8 cellular contexts compared by ENCODE assay signal in genomic region chr2:127701193-127701650, GRCh38. TPM values are rescaled to one million over a fixed set of nuclear protein-coding genes. Genes with fewer than 3 reads are reported as not detected.
DNase-seq lines count a peak whose midpoint lies in the region; ATAC-seq, FAIRE-seq and TF ChIP-seq lines count a peak whose summit lies in the region.

Gene SFT2D3 (plus strand): TSS chr2:127701497. CDS start chr2:127701529, 32 bp downstream.

- POLR2A ChIA-PET in activated naive CD8-positive, alpha-beta T cell treated with anti-CD3 and anti-CD28 coated beads, Interleukin-2, amount 10 ng/mL, durations not matched to agents 7 days and 5 days (lab: Charles Lee): interaction anchor here (0.6 to 2.1 kb wide), 10 partner anchors 22 to 620 kb away, joined by 3 to 17 read pairs (median 4); partner anchors contain the start of genes IWS1, UGGT1 and WDR33

- peak; percentile 98 for TF ChIP-seq POLR2A in GM12891 (IDR thresholded peaks at IDR 0.05; ENCODE audit: low read depth, low read length)

- H3K27ac ChIP-seq in cardiac muscle cell (peak within 1 kb of the TSS; percentile 96), parathyroid adenoma (peak within 1 kb of the TSS; percentile 97), tibial artery (peak within 1 kb of the TSS; percentile 86)

- FAIRE-seq in GM12891 (lab: Jason Lieb, UNC): peak; percentile 98

- peaks cover 17% of the 10 kb centered on the region for H3K36me3 Mint-ChIP-seq in activated naive CD8-positive, alpha-beta T cell treated with anti-CD3 and anti-CD28 coated beads, Interleukin-2, amount 10 ng/mL, durations not matched to agents 7 days and 5 days

- no peaks in the 10 kb centered on the region for H3K27me3 Mint-ChIP-seq in activated naive CD8-positive, alpha-beta T cell treated with anti-CD3 and anti-CD28 coated beads, Interleukin-2, amount 10 ng/mL, durations not matched to agents 7 days and 5 days

- DNase-seq in GM12891 (ENCODE audit: insufficient read length, low spot score) (peak; percentile 91), NCI-H128 (lab: John Stamatoyannopoulos, UW; ENCODE audit: unreplicated experiment) (peak; percentile 46), SKM-1 treated with dmso at 0.1 percent for 144 hours (lab: John Stamatoyannopoulos, UW; ENCODE audit: unreplicated experiment) (peak; percentile 91), cardiac muscle cell (ENCODE audit: low read depth in 1 of 2, low spot score in 1 of 2) (peak; percentile 92 to 95), tibial artery (peak; percentile 88 to 95)
- peak; percentile 90 for DNase-seq in activated naive CD8-positive, alpha-beta T cell treated with anti-CD3 and anti-CD28 coated beads, Interleukin-2, amount 10 ng/mL, durations not matched to agents 7 days and 5 days

- H3K27me3 ChIP-seq in cardiac muscle cell: no peaks in the 10 kb centered on the region
- no peaks in the 10 kb centered on the region for H3K27me3 ChIP-seq in parathyroid adenoma (ENCODE audit: control insufficient read depth, insufficient read depth, low read length)
- H3K27me3 ChIP-seq in tibial artery: no peaks in the 10 kb centered on the region

- TF ChIP-seq CTCF in cardiac muscle cell (IDR thresholded peaks at IDR 0.05; ENCODE audit: low read depth, low read length) (no peak), parathyroid adenoma (IDR thresholded peaks at IDR 0.05) (no peak), tibial artery (IDR thresholded peaks at IDR 0.05) (no peak)

- peaks cover 25% of the 10 kb centered on the region for H3K4me1 Mint-ChIP-seq in activated naive CD8-positive, alpha-beta T cell treated with anti-CD3 and anti-CD28 coated beads, Interleukin-2, amount 10 ng/mL, durations not matched to agents 7 days and 5 days

- H3K4me3 Mint-ChIP-seq in activated naive CD8-positive, alpha-beta T cell treated with anti-CD3 and anti-CD28 coated beads, Interleukin-2, amount 10 ng/mL, durations not matched to agents 7 days and 5 days: peak within 1 kb of the TSS; percentile 90

- peak within 1 kb of the TSS; percentile 75 for H3K9ac ChIP-seq in parathyroid adenoma

- peak within 1 kb of the TSS; percentile 66 for H3K4me2 ChIP-seq in parathyroid adenoma (ENCODE audit: low read length)

- no peaks in the 10 kb centered on the region for H3K9me3 Mint-ChIP-seq in activated naive CD8-positive, alpha-beta T cell treated with anti-CD3 and anti-CD28 coated beads, Interleukin-2, amount 10 ng/mL, durations not matched to agents 7 days and 5 days

- peak within 1 kb of the TSS; percentile 97 for H3K27ac Mint-ChIP-seq in activated naive CD8-positive, alpha-beta T cell treated with anti-CD3 and anti-CD28 coated beads, Interleukin-2, amount 10 ng/mL, durations not matched to agents 7 days and 5 days

- H3K4me1 ChIP-seq in cardiac muscle cell (ENCODE audit: low read depth) (peaks cover 10% of the 10 kb centered on the region), parathyroid adenoma (no peaks in the 10 kb centered on the region), tibial artery (peaks cover 0 to 44% (median 22%) of the 10 kb centered on the region in 4 donors)

- peak; percentile 63 for ATAC-seq in HG02763 (IDR thresholded peaks at IDR 0.05; ENCODE audit: unreplicated experiment)
- ATAC-seq in activated naive CD8-positive, alpha-beta T cell treated with anti-CD3 and anti-CD28 coated beads, Interleukin-2, amount 10 ng/mL, durations not matched to agents 7 days and 5 days (ENCODE audit: low read depth): peak; percentile 78

- H3K79me2 ChIP-seq in parathyroid adenoma: peaks cover 3% of the 10 kb centered on the region

- H2AFZ ChIP-seq in parathyroid adenoma: peak within 1 kb of the TSS; percentile 100

- peak within 1 kb of the TSS; percentile 50 for H3K4me3 ChIP-seq in cardiac muscle cell
- peak within 1 kb of the TSS; percentile 66 for H3K4me3 ChIP-seq in parathyroid adenoma (ENCODE audit: low read depth, low read length)
- peak within 1 kb of the TSS; percentile 71 to 73 for H3K4me3 ChIP-seq in tibial artery

- H3K9me3 ChIP-seq in cardiac muscle cell (ENCODE audit: low read depth): no peaks in the 10 kb centered on the region
- H3K9me3 ChIP-seq in parathyroid adenoma (ENCODE audit: control insufficient read depth, low read length): no peaks in the 10 kb centered on the region
- no peaks in the 10 kb centered on the region for H3K9me3 ChIP-seq in tibial artery

- intact Hi-C loops in tibial artery (cut with DNase I; ENCODE audit: low total_unique reads): no loop called here

- H3K36me3 ChIP-seq in cardiac muscle cell: peaks cover 3% of the 10 kb centered on the region
- H3K36me3 ChIP-seq in parathyroid adenoma (ENCODE audit: control insufficient read depth, insufficient read depth, low read length): no peaks in the 10 kb centered on the region
- H3K36me3 ChIP-seq in tibial artery: peaks cover 5 to 7% (median 6%) of the 10 kb centered on the region in 3 donors

TF ChIP-seq in GM12891, 5 proteins besides CTCF, POLR2A, EP300 and RAD21:
- peak; percentile 71; the same call in 1 of the 2 replicates for TF ChIP-seq POU2F2 (IDR thresholded peaks at IDR 0.05; ENCODE audit: low read depth, low read length)
- TF ChIP-seq PAX5 (IDR thresholded peaks at IDR 0.05; ENCODE audit: insufficient read depth, low read length, severe bottlenecking): peak; percentile 49
- TF ChIP-seq POLR2AphosphoS5 (IDR thresholded peaks at IDR 0.05; ENCODE audit: low read depth, low read length): peak; percentile 94
- TF ChIP-seq TAF1 (IDR thresholded peaks at IDR 0.05; ENCODE audit: low read depth, low read length): peak; percentile 95
- TF ChIP-seq SPI1 (IDR thresholded peaks at IDR 0.05; ENCODE audit: low read depth, low read length): peak; percentile 46

RNA-seq across cellular contexts. Expression of gene SFT2D3, which starts in this region (rescaled TPM):
- not detected for polyA plus RNA-seq in GM12891 (2012; ENCODE audit: low read depth, missing spikeins)
- 1 to 10 TPM; 7.5 to 8.7 TPM for total RNA-seq in activated naive CD8-positive, alpha-beta T cell treated with anti-CD3 and anti-CD28 coated beads, Interleukin-2, amount 10 ng/mL, durations not matched to agents 7 days and 5 days
- 9.3 and 11.7 TPM in 2 replicates for total RNA-seq in cardiac muscle cell
- polyA plus RNA-seq in cardiac muscle cell: 0.13 and 5.9 TPM in 2 replicates

Comparison
In these comparisons a context has a peak if more than half of its experiments do, and no peak if none do; other contexts are left out.
1. Peak in every context shown above with its lines: DNase-seq, ATAC-seq, H3K4me3 ChIP-seq and H3K27ac ChIP-seq.